ENCODE assay signal across 24 cellular contexts in genomic region chr10:103047381-103047780, GRCh38.
"Had no signal": no experiment of that assay in that cellular context is flagged by ENCODE, and none has a peak within 500 bp of the region (broad histone marks: within the 10 kb centered on the region; RNA-seq: fewer than 3 reads in every experiment).

No MANE protein-coding gene starts in this region.

- H3K27ac ChIP-seq: dorsolateral prefrontal cortex, epithelial cell of prostate, esophagus squamous epithelium, gastrocnemius medialis, heart right ventricle, left lung, lower lobe of right lung had no signal

- DNase-seq: dermis blood vessel endothelial cell; dorsolateral prefrontal cortex; effector CD4-positive, alpha-beta T cell; effector memory CD8-positive, alpha-beta T cell; endodermal cell; erythroblast; esophagus squamous epithelium; foreskin fibroblast; foreskin melanocyte; gastrocnemius medialis; glutamatergic neuron; head of caudate nucleus; heart right ventricle; hippocampal formation; left cardiac atrium; left lung; left ventricle myocardium superior; lower lobe of right lung; mesenchymal stem cell; mucosa of descending colon; naive B cell had no signal

- H3K27me3 ChIP-seq: dorsolateral prefrontal cortex, esophagus squamous epithelium, gastrocnemius medialis, heart right ventricle, left lung had no signal

- H3K36me3 ChIP-seq: gastrocnemius medialis, left lung had no signal

- H3K4me3 ChIP-seq: coronary artery, dorsolateral prefrontal cortex, esophagus squamous epithelium, gastrocnemius medialis, heart right ventricle, left lung, lower lobe of right lung, mucosa of descending colon had no signal

- H3K9me3 ChIP-seq: esophagus squamous epithelium, gastrocnemius medialis, heart right ventricle, left lung, lower lobe of right lung, mucosa of descending colon had no signal

- ATAC-seq: effector memory CD8-positive, alpha-beta T cell; esophagus mucosa; gastrocnemius medialis; heart right ventricle; left cardiac atrium; left lung; left ventricle myocardium superior; lower lobe of right lung; mucosa of descending colon had no signal

- H3K4me1 ChIP-seq: left lung, lower lobe of right lung had no signal
